ENCODE assay signal across 8 cellular contexts in the genomic region with DNA sequence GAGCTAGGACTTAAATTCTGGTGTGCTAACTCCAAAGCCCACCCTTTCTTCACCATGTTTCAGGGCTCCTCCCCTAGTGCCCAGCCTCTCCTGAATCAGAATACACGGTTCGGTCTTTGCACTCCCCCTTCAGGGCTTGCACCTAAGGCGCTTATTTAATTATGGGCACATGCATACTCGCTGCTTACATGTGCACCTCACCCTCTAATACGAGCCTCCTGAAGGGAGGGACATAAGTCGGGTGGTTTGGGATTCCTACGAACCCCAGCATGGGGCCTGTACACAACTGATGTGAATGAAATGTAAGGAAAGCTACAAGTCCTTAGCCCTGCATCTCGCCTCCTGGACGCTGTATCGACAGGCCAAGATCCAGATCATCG. TPM values are rescaled to one million over a fixed set of nuclear protein-coding genes. Genes with fewer than 3 reads are reported as not detected.
A peak's percentile ranks its signal among the peaks of the same experiment; 100 is the strongest.
DNase-seq lines count a peak whose midpoint lies in the region; ATAC-seq, FAIRE-seq and TF ChIP-seq lines count a peak whose summit lies in the region.

No MANE protein-coding gene starts in this region.

- intact Hi-C loops in activated B cell treated with CpG ODN at 0.5 μM for 24 hours (cut with micrococcal nuclease) (loop anchor here (1.0 to 5.0 kb wide), 12 partner anchors 47 to 1262 kb away; a partner anchor contains a TSS), prostate gland (cut with DNase I) (no loop called here)

- H3K9me3 Mint-ChIP-seq in activated B cell treated with CpG ODN at 0.5 μM for 24 hours (no peaks in the 10 kb centered on the region), glutamatergic neuron (ENCODE audit: unreplicated experiment) (peaks cover 6% of the 10 kb centered on the region)

- peak; percentile 14 for TF ChIP-seq CTCF in GM12873 (IDR thresholded peaks at IDR 0.05; ENCODE audit: insufficient read depth, low read depth, low read length, missing control alignments)
- TF ChIP-seq CTCF in activated B cell treated with CpG ODN at 0.5 μM for 24 hours (IDR thresholded peaks at IDR 0.05), result no peak
- no peak for TF ChIP-seq CTCF in glutamatergic neuron (IDR thresholded peaks at IDR 0.05; ENCODE audit: partially characterized antibody, unreplicated experiment)
- no peak for TF ChIP-seq CTCF in prostate gland (IDR thresholded peaks at IDR 0.05)

- peaks cover 15% of the 10 kb centered on the region for H3K27me3 Mint-ChIP-seq in activated B cell treated with CpG ODN at 0.5 μM for 24 hours
- peaks cover 9% of the 10 kb centered on the region for H3K27me3 Mint-ChIP-seq in glutamatergic neuron (ENCODE audit: unreplicated experiment)

- H3K36me3 Mint-ChIP-seq in activated B cell treated with CpG ODN at 0.5 μM for 24 hours (ENCODE audit: low read depth), result peaks cover 4% of the 10 kb centered on the region
- H3K36me3 Mint-ChIP-seq in glutamatergic neuron (ENCODE audit: unreplicated experiment), result no peaks in the 10 kb centered on the region

- 1% methylated on average over 11 of the region's 11 CpGs for WGBS in prostate gland

- H3K4me3 Mint-ChIP-seq in activated B cell treated with CpG ODN at 0.5 μM for 24 hours (peak overlapping the region; percentile 86), glutamatergic neuron (ENCODE audit: unreplicated experiment) (peak overlapping the region; percentile 99)

- no peak for TF ChIP-seq POLR2A in prostate gland (IDR thresholded peaks at IDR 0.05)

- H3K27ac Mint-ChIP-seq in activated B cell treated with CpG ODN at 0.5 μM for 24 hours, result peak overlapping the region; percentile 79
- H3K27ac Mint-ChIP-seq in glutamatergic neuron (ENCODE audit: unreplicated experiment), result peak overlapping the region; percentile 20

- peak; percentile 8 for ATAC-seq in HG03354 (IDR thresholded peaks at IDR 0.05; ENCODE audit: poor library complexity, severe bottlenecking, unreplicated experiment)
- ATAC-seq in activated B cell treated with CpG ODN at 0.5 μM for 24 hours (ENCODE audit: low read depth), result no peak

- peak overlapping the region; percentile 27 to 45 for H3K4me3 ChIP-seq in prostate gland

- no peaks in the 10 kb centered on the region for H3K36me3 ChIP-seq in prostate gland

- no peaks in the 10 kb centered on the region for H3K9me3 ChIP-seq in prostate gland

- DNase-seq in activated B cell treated with CpG ODN at 0.5 μM for 24 hours, result no peak
- no peak for DNase-seq in glutamatergic neuron
- no peak for DNase-seq in prostate gland (ENCODE audit: low spot score)
- no peak for DNase-seq in HTR-8/SVneo (ENCODE audit: insufficient read length, low spot score)
- DNase-seq in LoVo (ENCODE audit: low spot score), result no peak
- no peak for DNase-seq in KBM-7

- no peaks in the 10 kb centered on the region for H3K27me3 ChIP-seq in prostate gland (replicated peaks; ENCODE audit: insufficient read depth)

- POLR2A ChIA-PET in activated B cell treated with CpG ODN at 0.5 μM for 24 hours (lab: Charles Lee), result no interaction called here

- no peaks in the 10 kb centered on the region for H3K4me1 ChIP-seq in prostate gland (replicated peaks)

- CTCF ChIA-PET in activated B cell treated with CpG ODN at 0.5 μM for 24 hours (lab: Charles Lee), result interaction anchor here (0.7 kb wide), 1 partner anchor 408 kb away, joined by 3 read pairs; no protein-coding TSS in a partner anchor

- H3K4me1 Mint-ChIP-seq in activated B cell treated with CpG ODN at 0.5 μM for 24 hours (peaks cover 21% of the 10 kb centered on the region), glutamatergic neuron (ENCODE audit: low read depth, unreplicated experiment) (peaks cover 2% of the 10 kb centered on the region)

- no peak for FAIRE-seq in HTR-8/SVneo (lab: Jason Lieb, UNC)

- in situ Hi-C loops in KBM-7 (cut with MboI; ENCODE audit: low pct_unique_long_range_greater_than_20kb, low sequenced_read_pairs), result no loop called here

- peak overlapping the region; percentile 1 to 80 for H3K27ac ChIP-seq in prostate gland

RNA-seq across cellular contexts. Expression of a gene that starts 0.4 kb away (rescaled TPM):
- total RNA-seq in activated B cell treated with CpG ODN at 0.5 μM for 24 hours (12.7 and 14.4 TPM in 2 replicates), glutamatergic neuron (ENCODE audit: unreplicated experiment) (43.6 TPM), prostate gland (10 to 100 TPM; 32.6 to 42.8 TPM)

RNA-seq across cellular contexts. Expression of a gene that starts 5.9 kb away (rescaled TPM):
- total RNA-seq in activated B cell treated with CpG ODN at 0.5 μM for 24 hours (not detected in 2 replicates), glutamatergic neuron (ENCODE audit: unreplicated experiment) (15.2 TPM), prostate gland (10 to 100 TPM; 24.1 to 30.6 TPM)

RNA-seq across cellular contexts. Expression of a gene that starts 7.5 kb away (rescaled TPM):
- total RNA-seq in activated B cell treated with CpG ODN at 0.5 μM for 24 hours, result not detected in 2 replicates
- 0.61 TPM for total RNA-seq in glutamatergic neuron (ENCODE audit: unreplicated experiment)
- under 1 TPM in 1 of 2 donors, not detected in 1; 0.87 TPM for total RNA-seq in prostate gland

RNA-seq across cellular contexts. Expression of a gene that starts 46.9 kb away (rescaled TPM):
- total RNA-seq in activated B cell treated with CpG ODN at 0.5 μM for 24 hours, result 6.3 and 10.0 TPM in 2 replicates
- 4.2 TPM for total RNA-seq in glutamatergic neuron (ENCODE audit: unreplicated experiment)
- 100 to 1,000 TPM in 1 of 2 donors, 10 to 100 TPM in 1; 31.4 to 147 TPM for total RNA-seq in prostate gland

Comparison
In these comparisons a context has a peak if more than half of its experiments do, and no peak if none do; other contexts are left out.
1. RNA of a gene that starts 5.9 kb away (total RNA-seq): 24.1 to 30.6 TPM in prostate gland and 15.2 TPM in glutamatergic neuron (single experiment); not detected in activated B cell treated with CpG ODN at 0.5 μM for 24 hours; every median in the first group is over 10 times any median in the second.